27 cellular contexts compared by ENCODE assay signal in the genomic region with DNA sequence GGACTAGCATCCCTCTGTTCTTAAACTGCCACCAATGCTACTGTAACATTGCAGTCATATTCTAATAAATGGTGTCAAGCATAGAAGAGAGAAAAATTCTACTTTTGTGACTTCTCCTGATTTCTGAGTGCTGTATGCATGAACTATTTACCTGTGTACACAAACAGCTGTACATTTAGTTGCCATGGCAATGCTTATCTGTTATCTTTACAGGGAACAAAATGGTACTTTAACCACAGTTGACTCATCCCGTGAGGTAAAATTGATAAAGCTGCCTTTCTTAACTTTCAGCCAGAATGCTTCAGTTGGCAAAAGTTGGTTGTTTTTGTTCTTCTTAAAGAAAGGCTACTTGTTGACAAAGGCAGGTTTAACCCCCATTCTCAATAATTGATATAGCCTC.
DNase-seq lines count a peak whose midpoint lies in the region; ATAC-seq and TF ChIP-seq lines count a peak whose summit lies in the region.
"Had no signal": no experiment of that assay in that cellular context is flagged by ENCODE, and none has a peak within 500 bp of the region (broad histone marks: within the 10 kb centered on the region; RNA-seq: fewer than 3 reads in every experiment).

No MANE protein-coding gene starts in this region.

- H3K9me3 ChIP-seq in stomach (no peaks in the 10 kb centered on the region), Peyer's patch (no peaks in the 10 kb centered on the region)
- H3K9me3 ChIP-seq: gastrocnemius medialis, SJCRH30, suprapubic skin had no signal

- intact Hi-C loops in stomach (cut with DNase I; ENCODE audit: low total_unique reads): no loop called here

- H3K36me3 ChIP-seq in stomach (no peaks in the 10 kb centered on the region), Peyer's patch (no peaks in the 10 kb centered on the region)
- H3K36me3 ChIP-seq: gastrocnemius medialis, SJCRH30, suprapubic skin had no signal

- TF ChIP-seq CTCF in fibroblast of pulmonary artery (IDR thresholded peaks at IDR 0.05; ENCODE audit: low read length, missing control alignments): no peak
- TF ChIP-seq CTCF in stomach (IDR thresholded peaks at IDR 0.05): no peak
- no peak for TF ChIP-seq CTCF in Peyer's patch (IDR thresholded peaks at IDR 0.05)

- 27 to 82% (median 41%) methylated on average over 1 of the region's 1 CpG for WGBS in stomach, 5 donors

- no peak for TF ChIP-seq EP300 in stomach (IDR thresholded peaks at IDR 0.05)

- ATAC-seq in GM18502 (IDR thresholded peaks at IDR 0.05; ENCODE audit: poor library complexity, unreplicated experiment) (peak; percentile 73), HG02884 (IDR thresholded peaks at IDR 0.05; ENCODE audit: unreplicated experiment) (peak; percentile 51)
- ATAC-seq: gastrocnemius medialis; left cardiac atrium; naive thymus-derived CD8-positive, alpha-beta T cell; sciatic nerve; T-helper 17 cell had no signal

- no peaks in the 10 kb centered on the region for H3K4me1 ChIP-seq in stomach
- H3K4me1 ChIP-seq in Peyer's patch: no peaks in the 10 kb centered on the region
- H3K4me1 ChIP-seq: gastrocnemius medialis, parathyroid adenoma, SJCRH30, suprapubic skin had no signal

- no peak overlapping the region for H3K4me3 ChIP-seq in fibroblast of pulmonary artery (replicated peaks; ENCODE audit: low read depth, low read length)
- no peak overlapping the region for H3K4me3 ChIP-seq in stomach
- no peak overlapping the region for H3K4me3 ChIP-seq in Peyer's patch
- H3K4me3 ChIP-seq: dorsolateral prefrontal cortex, gastrocnemius medialis, SJCRH30, suprapubic skin had no signal

- no peak overlapping the region for H3K27ac ChIP-seq in stomach
- no peak overlapping the region for H3K27ac ChIP-seq in Peyer's patch
- H3K27ac ChIP-seq: dorsolateral prefrontal cortex, gastrocnemius medialis, parathyroid adenoma, SJCRH30, suprapubic skin had no signal

- no peak for TF ChIP-seq POLR2A in stomach (IDR thresholded peaks at IDR 0.05)
- TF ChIP-seq POLR2A in Peyer's patch (IDR thresholded peaks at IDR 0.05): no peak

- DNase-seq in OCI-M1 (lab: John Stamatoyannopoulos, UW) (peak; percentile 36), fibroblast of pulmonary artery (ENCODE audit: low read depth) (peak; percentile 22), iPS-NIHi11 (ENCODE audit: low spot score) (no peak), stomach (no peak), Peyer's patch (no peak)
- DNase-seq: activated CD4-positive, alpha-beta T cell treated with anti-CD3 and anti-CD28 coated beads, Interleukin-2, amount 50 U/mL, for 1 hour; activated CD8-positive, alpha-beta memory T cell treated with anti-CD3 and anti-CD28 coated beads, Interleukin-2, amount 50 U/mL, for 4 hours; activated naive CD8-positive, alpha-beta T cell treated with anti-CD3 and anti-CD28 coated beads, Interleukin-2, amount 10 ng/mL, durations not matched to agents 7 days and 5 days; CD4-positive, CD25-positive, alpha-beta regulatory T cell; DMS 273 treated with DMSO at 0.1 percent for 48 hours; dorsolateral prefrontal cortex; gastrocnemius medialis; Karpas-422; left cardiac atrium; mesenchymal stem cell; naive thymus-derived CD8-positive, alpha-beta T cell; NCI-H1092 treated with DMSO at 0.1 percent for 48 hours; NCI-H2029; NCI-H446; SJCRH30; stimulated activated CD4-positive, alpha-beta T cell treated with anti-CD3 and anti-CD28 coated beads, Interleukin-15, amount 100 ng/mL, for 24 hours; T-helper 17 cell had no signal

- H3K27me3 ChIP-seq in stomach (no peaks in the 10 kb centered on the region), Peyer's patch (no peaks in the 10 kb centered on the region)
- H3K27me3 ChIP-seq: gastrocnemius medialis, SJCRH30, suprapubic skin had no signal

Comparison
In these comparisons a context has a peak if more than half of its experiments do, and no peak if none do; other contexts are left out.
1. DNase-seq: peak in OCI-M1 (single experiment) and fibroblast of pulmonary artery (single experiment); none in iPS-NIHi11 (single experiment), stomach (single experiment) and Peyer's patch (0 of 3).